12 cellular contexts compared by ENCODE assay signal in the genomic region with DNA sequence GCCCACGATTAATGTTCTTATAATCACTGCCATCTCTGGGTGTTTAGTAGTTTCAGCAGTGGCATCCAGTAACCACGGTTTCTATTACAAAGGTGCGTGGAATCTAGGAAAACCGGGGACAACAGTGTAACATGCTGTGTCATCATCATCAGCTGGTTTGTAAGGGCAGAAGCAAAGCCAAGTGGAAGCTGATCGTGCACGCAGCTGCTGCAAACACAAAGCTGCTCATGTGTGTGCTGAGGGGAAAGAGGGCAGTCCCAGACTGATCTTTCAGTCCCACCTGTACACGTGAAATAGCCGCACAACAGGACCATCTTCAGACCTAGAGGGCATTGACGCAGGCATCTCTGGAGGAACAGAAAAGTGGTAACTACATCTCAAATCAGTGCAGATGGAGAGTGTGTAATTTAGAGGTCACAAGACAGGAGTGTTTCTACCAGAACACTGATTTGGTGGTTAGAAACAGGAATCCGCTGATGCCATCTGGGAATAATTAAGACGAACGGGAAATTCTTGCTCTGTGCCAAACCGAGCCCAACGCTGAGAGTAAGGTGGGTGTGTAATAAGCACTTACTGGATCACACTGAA. TPM values are rescaled to one million over a fixed set of nuclear protein-coding genes. Genes with fewer than 3 reads are reported as not detected.
DNase-seq lines count a peak whose midpoint lies in the region; ATAC-seq, FAIRE-seq and TF ChIP-seq lines count a peak whose summit lies in the region.
"Had no signal": no experiment of that assay in that cellular context is flagged by ENCODE, and none has a peak within 500 bp of the region (broad histone marks: within the 10 kb centered on the region; RNA-seq: fewer than 3 reads in every experiment).

No MANE protein-coding gene starts in this region.

- H3K4me1 Mint-ChIP-seq in GM23338 = no peaks in the 10 kb centered on the region
- H3K4me1 Mint-ChIP-seq in astrocyte (ENCODE audit: low read depth, unreplicated experiment) = peaks cover 6% of the 10 kb centered on the region
- H3K4me1 Mint-ChIP-seq in type B pancreatic cell (ENCODE audit: unreplicated experiment) = peaks cover 19% of the 10 kb centered on the region

- TF ChIP-seq EP300 in ovary (IDR thresholded peaks at IDR 0.05) = no peak

- no peaks in the 10 kb centered on the region for H3K27me3 ChIP-seq in GM23338 (ENCODE audit: insufficient read depth)
- H3K27me3 ChIP-seq in astrocyte (ENCODE audit: insufficient read depth, low read length) = no peaks in the 10 kb centered on the region
- no peaks in the 10 kb centered on the region for H3K27me3 ChIP-seq in ovary
- H3K27me3 ChIP-seq: heart right ventricle had no signal

- DNase-seq in GM23338 (ENCODE audit: low spot score) (no peak), astrocyte (ENCODE audit: low read depth) (peak; percentile 93), type B pancreatic cell (ENCODE audit: extremely low spot score, unreplicated experiment) (no peak), NCI-H2081 treated with DMSO at 0.1 percent for 48 hours (lab: John Stamatoyannopoulos, UW) (no peak), cardiac septum (ENCODE audit: low spot score) (no peak), ovary (no peak)
- DNase-seq: activated CD8-positive, alpha-beta memory T cell treated with anti-CD3 and anti-CD28 coated beads for 24 hours; activated naive CD4-positive, alpha-beta T cell; heart right ventricle had no signal

- no peak overlapping the region for H3K4me3 ChIP-seq in GM23338
- H3K4me3 ChIP-seq in astrocyte (ENCODE audit: insufficient read depth, low read depth, low read length) = no peak overlapping the region
- no peak overlapping the region for H3K4me3 ChIP-seq in ovary
- H3K4me3 ChIP-seq: heart right ventricle, lung, prostate gland had no signal

- H3K9me3 ChIP-seq in astrocyte (ENCODE audit: insufficient read depth, low read depth, low read length) = no peaks in the 10 kb centered on the region
- H3K9me3 ChIP-seq in ovary = no peaks in the 10 kb centered on the region
- H3K9me3 ChIP-seq: heart right ventricle, prostate gland had no signal

- H3K27ac Mint-ChIP-seq in GM23338 = peak overlapping the region; percentile 67; the same call in 1 of the 2 replicates
- no peak overlapping the region for H3K27ac Mint-ChIP-seq in astrocyte (ENCODE audit: unreplicated experiment)
- peak overlapping the region; percentile 79 for H3K27ac Mint-ChIP-seq in type B pancreatic cell

- no peaks in the 10 kb centered on the region; the same call in 1 of the 3 replicates for H3K9me3 Mint-ChIP-seq in GM23338
- no peaks in the 10 kb centered on the region for H3K9me3 Mint-ChIP-seq in astrocyte (ENCODE audit: unreplicated experiment)
- no peaks in the 10 kb centered on the region for H3K9me3 Mint-ChIP-seq in type B pancreatic cell

- TF ChIP-seq CTCF in GM23338 (conservative IDR thresholded peaks at IDR 0.05; ENCODE audit: low read depth in 2 of 2) = no peak
- no peak for TF ChIP-seq CTCF in astrocyte (IDR thresholded peaks at IDR 0.05; ENCODE audit: insufficient read depth, low read depth, low read length)
- TF ChIP-seq CTCF in type B pancreatic cell (conservative IDR thresholded peaks at IDR 0.05) = no peak
- TF ChIP-seq CTCF in ovary (IDR thresholded peaks at IDR 0.05) = no peak

- H3K4me2 ChIP-seq in GM23338 = no peak overlapping the region
- peak overlapping the region; percentile 50 for H3K4me2 ChIP-seq in astrocyte (ENCODE audit: low read length)

- WGBS in ovary, 3 donors = 61 to 73% (median 70%) methylated on average over 14 of the region's 14 CpGs

- H3K27me3 Mint-ChIP-seq in GM23338 (ENCODE audit: insufficient read depth, low read depth, poor library complexity) = peaks cover 4% of the 10 kb centered on the region
- H3K27me3 Mint-ChIP-seq in astrocyte (ENCODE audit: low read depth, unreplicated experiment) = no peaks in the 10 kb centered on the region
- no peaks in the 10 kb centered on the region for H3K27me3 Mint-ChIP-seq in type B pancreatic cell

- peaks cover 45% of the 10 kb centered on the region for H3K36me3 Mint-ChIP-seq in GM23338 (ENCODE audit: low read depth)
- H3K36me3 Mint-ChIP-seq in astrocyte (ENCODE audit: low read depth, unreplicated experiment) = peaks cover 6% of the 10 kb centered on the region
- peaks cover 27% of the 10 kb centered on the region for H3K36me3 Mint-ChIP-seq in type B pancreatic cell

- intact Hi-C loops in cardiac septum (cut with DNase I) = loop anchor here (10.0 kb wide), 1 partner anchor 251 kb away; no protein-coding TSS in a partner anchor
- intact Hi-C loops in ovary (cut with DNase I) = loop anchor here in 3 of 4 donors (10.0 kb wide), 2 partner anchors 241 to 431 kb away; no protein-coding TSS in a partner anchor

- no peaks in the 10 kb centered on the region for H3F3A ChIP-seq in GM23338 (replicated peaks; ENCODE audit: low read depth)

- peaks cover 18% of the 10 kb centered on the region; the same call in 1 of the 2 replicates for H3K36me3 ChIP-seq in GM23338 (ENCODE audit: insufficient read depth)
- H3K36me3 ChIP-seq in astrocyte (ENCODE audit: insufficient read depth, low read length) = peaks cover 6% of the 10 kb centered on the region
- no peaks in the 10 kb centered on the region for H3K36me3 ChIP-seq in ovary
- H3K36me3 ChIP-seq: prostate gland had no signal

- no peaks in the 10 kb centered on the region for H3K9me2 ChIP-seq in GM23338 (ENCODE audit: insufficient read depth)

- no peak for TF ChIP-seq POLR2A in ovary (IDR thresholded peaks at IDR 0.05)

- H3K4me3 Mint-ChIP-seq in GM23338 = no peak overlapping the region
- H3K4me3 Mint-ChIP-seq in astrocyte (ENCODE audit: unreplicated experiment) = no peak overlapping the region
- peak overlapping the region; percentile 64 for H3K4me3 Mint-ChIP-seq in type B pancreatic cell

- no peak overlapping the region for H2AFZ ChIP-seq in GM23338
- no peak overlapping the region for H2AFZ ChIP-seq in astrocyte (ENCODE audit: low read depth, low read length)

- FAIRE-seq in astrocyte (lab: Jason Lieb, UNC) = peak; percentile 26
- FAIRE-seq in islet of Langerhans (lab: Jason Lieb, UNC) = peak; percentile 87

- peak overlapping the region; percentile 5 for H3K9ac ChIP-seq in astrocyte (ENCODE audit: low read length)

- H3K4me1 ChIP-seq in GM23338 (ENCODE audit: insufficient read depth) (no peaks in the 10 kb centered on the region), astrocyte (ENCODE audit: insufficient read depth, low read length) (peaks cover 6% of the 10 kb centered on the region), ovary (ENCODE audit: insufficient read depth) (no peaks in the 10 kb centered on the region)
- H3K4me1 ChIP-seq: prostate gland had no signal

- H3K27ac ChIP-seq in GM23338 (ENCODE audit: low read depth) (no peak overlapping the region), astrocyte (ENCODE audit: low read depth, low read length) (peak overlapping the region; percentile 32), ovary (no peak overlapping the region)
- H3K27ac ChIP-seq: prostate gland had no signal

- H3K79me2 ChIP-seq in GM23338 (replicated peaks; ENCODE audit: insufficient read depth) (no peaks in the 10 kb centered on the region), astrocyte (ENCODE audit: insufficient read depth, low read length) (no peaks in the 10 kb centered on the region)

- H4K20me1 ChIP-seq in GM23338 (replicated peaks; ENCODE audit: insufficient read depth) (no peaks in the 10 kb centered on the region; the same call in 1 of the 2 replicates), astrocyte (ENCODE audit: insufficient read depth, low read length) (no peaks in the 10 kb centered on the region)

- ATAC-seq in GM23338 = no peak

TF ChIP-seq in GM23338, 12 proteins besides CTCF, POLR2A, EP300 and RAD21 (continues in another document):
- TF ChIP-seq ZNF114 (CRISPR knock-in tag; IDR thresholded peaks at IDR 0.05) (no peak), NANOG (IDR thresholded peaks at IDR 0.05; ENCODE audit: borderline replicate concordance) (no peak), JUNB (IDR thresholded peaks at IDR 0.05; ENCODE audit: unreplicated experiment) (no peak), ETS1 (IDR thresholded peaks at IDR 0.05) (no peak), EZH2 (IDR thresholded peaks at IDR 0.05; ENCODE audit: low read depth, unreplicated experiment) (no peak), POLR2AphosphoS5 (IDR thresholded peaks at IDR 0.05; ENCODE audit: low read depth) (no peak)

RNA-seq across cellular contexts. Expression of gene ANKRD16, which starts 13.4 kb away (rescaled TPM):
- total RNA-seq in GM23338 (2014; rRNA removed; shearing (Covaris generic)) = 16.1 and 20.2 TPM in 2 replicates
- 6.4 and 7.5 TPM in 2 replicates for polyA plus RNA-seq in GM23338 (2016; fragmentation: Nextera tagmentation; extraction: Ambion mirVana)
- 4.9 TPM in 2 replicates for total RNA-seq in astrocyte
- 6.7 and 15.3 TPM in 2 replicates for total RNA-seq in type B pancreatic cell (ENCODE audit: low replicate concordance)
- 3.9 TPM for total RNA-seq in cardiac septum
- total RNA-seq in ovary = 10 to 100 TPM in 4 of 7 donors, 1 to 10 TPM in 3; 8.6 to 15.3 (median 10.0) TPM
- polyA plus RNA-seq in ovary = 1 to 10 TPM; 6.6 to 7.8 TPM

RNA-seq across cellular contexts. Expression of gene FBH1, which starts 13.8 kb away (rescaled TPM):
- 84.0 and 90.8 TPM in 2 replicates for total RNA-seq in GM23338 (2014; rRNA removed; shearing (Covaris generic))
- polyA plus RNA-seq in GM23338 (2016; fragmentation: Nextera tagmentation; extraction: Ambion mirVana) (62.5 and 68.0 TPM in 2 replicates), ovary (10 to 100 TPM; 46.4 to 64.1 TPM)
- total RNA-seq in astrocyte (71.5 and 73.3 TPM in 2 replicates), type B pancreatic cell (ENCODE audit: low replicate concordance) (73.0 TPM in 2 replicates), cardiac septum (73.8 TPM), ovary (10 to 100 TPM; 54.6 to 80.3 (median 78.3) TPM)
